In the genomic region with DNA sequence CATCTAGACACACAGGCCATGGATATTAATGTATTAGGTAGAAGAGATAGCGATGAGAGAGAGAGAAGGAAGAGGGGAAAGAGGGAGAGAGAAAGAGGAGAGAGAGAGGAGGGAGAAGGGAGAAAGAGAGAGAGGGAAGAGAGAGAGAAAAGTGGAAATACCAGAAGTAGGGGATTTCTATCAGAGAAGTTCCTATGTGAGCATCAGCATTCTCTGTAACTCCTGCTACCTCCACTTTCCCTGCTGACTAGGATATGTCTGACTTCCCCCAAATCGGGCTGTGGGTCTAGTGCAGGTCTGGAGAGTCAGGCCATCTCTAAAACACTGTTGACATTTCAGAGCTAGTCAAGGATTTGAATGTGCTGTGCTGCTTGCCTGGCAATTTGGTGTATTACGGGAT, we compare ENCODE assay signal across 1 cellular context.
TF ChIP-seq lines count a peak whose summit lies in the region.

No MANE protein-coding gene starts in this region.

TF ChIP-seq in GM12878, 131 proteins besides CTCF, POLR2A, EP300 and RAD21 (continues in another document):
- no peak for TF ChIP-seq HDAC2 (IDR thresholded peaks at IDR 0.05)
- no peak for TF ChIP-seq BRCA1 (IDR thresholded peaks at IDR 0.05; ENCODE audit: low read depth, low read length)
- no peak for TF ChIP-seq BMI1 (IDR thresholded peaks at IDR 0.05; ENCODE audit: borderline replicate concordance)
- no peak for TF ChIP-seq TCF7 (IDR thresholded peaks at IDR 0.05; ENCODE audit: borderline replicate concordance)
- TF ChIP-seq EED (IDR thresholded peaks at IDR 0.05; ENCODE audit: low read depth), result peak; percentile 56
- TF ChIP-seq YY1 (IDR thresholded peaks at IDR 0.05; ENCODE audit: low read depth, low read length), result no peak
- no peak for TF ChIP-seq ZNF24 (IDR thresholded peaks at IDR 0.05)
- TF ChIP-seq, protein P1, sequence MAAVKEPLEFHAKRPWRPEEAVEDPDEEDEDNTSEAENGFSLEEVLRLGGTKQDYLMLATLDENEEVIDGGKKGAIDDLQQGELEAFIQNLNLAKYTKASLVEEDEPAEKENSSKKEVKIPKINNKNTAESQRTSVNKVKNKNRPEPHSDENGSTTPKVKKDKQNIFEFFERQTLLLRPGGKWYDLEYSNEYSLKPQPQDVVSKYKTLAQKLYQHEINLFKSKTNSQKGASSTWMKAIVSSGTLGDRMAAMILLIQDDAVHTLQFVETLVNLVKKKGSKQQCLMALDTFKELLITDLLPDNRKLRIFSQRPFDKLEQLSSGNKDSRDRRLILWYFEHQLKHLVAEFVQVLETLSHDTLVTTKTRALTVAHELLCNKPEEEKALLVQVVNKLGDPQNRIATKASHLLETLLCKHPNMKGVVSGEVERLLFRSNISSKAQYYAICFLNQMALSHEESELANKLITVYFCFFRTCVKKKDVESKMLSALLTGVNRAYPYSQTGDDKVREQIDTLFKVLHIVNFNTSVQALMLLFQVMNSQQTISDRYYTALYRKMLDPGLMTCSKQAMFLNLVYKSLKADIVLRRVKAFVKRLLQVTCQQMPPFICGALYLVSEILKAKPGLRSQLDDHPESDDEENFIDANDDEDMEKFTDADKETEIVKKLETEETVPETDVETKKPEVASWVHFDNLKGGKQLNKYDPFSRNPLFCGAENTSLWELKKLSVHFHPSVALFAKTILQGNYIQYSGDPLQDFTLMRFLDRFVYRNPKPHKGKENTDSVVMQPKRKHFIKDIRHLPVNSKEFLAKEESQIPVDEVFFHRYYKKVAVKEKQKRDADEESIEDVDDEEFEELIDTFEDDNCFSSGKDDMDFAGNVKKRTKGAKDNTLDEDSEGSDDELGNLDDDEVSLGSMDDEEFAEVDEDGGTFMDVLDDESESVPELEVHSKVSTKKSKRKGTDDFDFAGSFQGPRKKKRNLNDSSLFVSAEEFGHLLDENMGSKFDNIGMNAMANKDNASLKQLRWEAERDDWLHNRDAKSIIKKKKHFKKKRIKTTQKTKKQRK (IDR thresholded peaks at IDR 0.05; ENCODE audit: low read depth, low read length), result no peak
- no peak for TF ChIP-seq CREM (IDR thresholded peaks at IDR 0.05; ENCODE audit: low read depth)
- no peak for TF ChIP-seq MXI1 (IDR thresholded peaks at IDR 0.05; ENCODE audit: low read depth, low read length)
- no peak for TF ChIP-seq TCF3 (IDR thresholded peaks at IDR 0.05; ENCODE audit: borderline replicate concordance, insufficient read depth, low read depth, low read length)
- TF ChIP-seq CHD2 (IDR thresholded peaks at IDR 0.05; ENCODE audit: borderline replicate concordance, low read depth, low read length), result no peak
- TF ChIP-seq IKZF1 (conservative IDR thresholded peaks at IDR 0.05), result peak; percentile 45
- TF ChIP-seq MYB (IDR thresholded peaks at IDR 0.05; ENCODE audit: borderline replicate concordance, low read depth, low read length), result no peak
- TF ChIP-seq NR2C1 (IDR thresholded peaks at IDR 0.05), result no peak
- TF ChIP-seq, protein P2, sequence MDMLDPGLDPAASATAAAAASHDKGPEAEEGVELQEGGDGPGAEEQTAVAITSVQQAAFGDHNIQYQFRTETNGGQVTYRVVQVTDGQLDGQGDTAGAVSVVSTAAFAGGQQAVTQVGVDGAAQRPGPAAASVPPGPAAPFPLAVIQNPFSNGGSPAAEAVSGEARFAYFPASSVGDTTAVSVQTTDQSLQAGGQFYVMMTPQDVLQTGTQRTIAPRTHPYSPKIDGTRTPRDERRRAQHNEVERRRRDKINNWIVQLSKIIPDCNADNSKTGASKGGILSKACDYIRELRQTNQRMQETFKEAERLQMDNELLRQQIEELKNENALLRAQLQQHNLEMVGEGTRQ (IDR thresholded peaks at IDR 0.05; ENCODE audit: borderline replicate concordance, low read depth, low read length), result no peak
- TF ChIP-seq, protein P3, sequence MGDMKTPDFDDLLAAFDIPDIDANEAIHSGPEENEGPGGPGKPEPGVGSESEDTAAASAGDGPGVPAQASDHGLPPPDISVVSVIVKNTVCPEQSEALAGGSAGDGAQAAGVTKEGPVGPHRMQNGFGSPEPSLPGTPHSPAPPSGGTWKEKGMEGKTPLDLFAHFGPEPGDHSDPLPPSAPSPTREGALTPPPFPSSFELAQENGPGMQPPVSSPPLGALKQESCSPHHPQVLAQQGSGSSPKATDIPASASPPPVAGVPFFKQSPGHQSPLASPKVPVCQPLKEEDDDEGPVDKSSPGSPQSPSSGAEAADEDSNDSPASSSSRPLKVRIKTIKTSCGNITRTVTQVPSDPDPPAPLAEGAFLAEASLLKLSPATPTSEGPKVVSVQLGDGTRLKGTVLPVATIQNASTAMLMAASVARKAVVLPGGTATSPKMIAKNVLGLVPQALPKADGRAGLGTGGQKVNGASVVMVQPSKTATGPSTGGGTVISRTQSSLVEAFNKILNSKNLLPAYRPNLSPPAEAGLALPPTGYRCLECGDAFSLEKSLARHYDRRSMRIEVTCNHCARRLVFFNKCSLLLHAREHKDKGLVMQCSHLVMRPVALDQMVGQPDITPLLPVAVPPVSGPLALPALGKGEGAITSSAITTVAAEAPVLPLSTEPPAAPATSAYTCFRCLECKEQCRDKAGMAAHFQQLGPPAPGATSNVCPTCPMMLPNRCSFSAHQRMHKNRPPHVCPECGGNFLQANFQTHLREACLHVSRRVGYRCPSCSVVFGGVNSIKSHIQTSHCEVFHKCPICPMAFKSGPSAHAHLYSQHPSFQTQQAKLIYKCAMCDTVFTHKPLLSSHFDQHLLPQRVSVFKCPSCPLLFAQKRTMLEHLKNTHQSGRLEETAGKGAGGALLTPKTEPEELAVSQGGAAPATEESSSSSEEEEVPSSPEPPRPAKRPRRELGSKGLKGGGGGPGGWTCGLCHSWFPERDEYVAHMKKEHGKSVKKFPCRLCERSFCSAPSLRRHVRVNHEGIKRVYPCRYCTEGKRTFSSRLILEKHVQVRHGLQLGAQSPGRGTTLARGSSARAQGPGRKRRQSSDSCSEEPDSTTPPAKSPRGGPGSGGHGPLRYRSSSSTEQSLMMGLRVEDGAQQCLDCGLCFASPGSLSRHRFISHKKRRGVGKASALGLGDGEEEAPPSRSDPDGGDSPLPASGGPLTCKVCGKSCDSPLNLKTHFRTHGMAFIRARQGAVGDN (IDR thresholded peaks at IDR 0.05), result no peak
- TF ChIP-seq SUZ12 (IDR thresholded peaks at IDR 0.05; ENCODE audit: unreplicated experiment), result no peak
- no peak for TF ChIP-seq SRF (IDR thresholded peaks at IDR 0.05; ENCODE audit: low read depth in 2 of 2, low read length in 2 of 2)
- TF ChIP-seq, protein P4, sequence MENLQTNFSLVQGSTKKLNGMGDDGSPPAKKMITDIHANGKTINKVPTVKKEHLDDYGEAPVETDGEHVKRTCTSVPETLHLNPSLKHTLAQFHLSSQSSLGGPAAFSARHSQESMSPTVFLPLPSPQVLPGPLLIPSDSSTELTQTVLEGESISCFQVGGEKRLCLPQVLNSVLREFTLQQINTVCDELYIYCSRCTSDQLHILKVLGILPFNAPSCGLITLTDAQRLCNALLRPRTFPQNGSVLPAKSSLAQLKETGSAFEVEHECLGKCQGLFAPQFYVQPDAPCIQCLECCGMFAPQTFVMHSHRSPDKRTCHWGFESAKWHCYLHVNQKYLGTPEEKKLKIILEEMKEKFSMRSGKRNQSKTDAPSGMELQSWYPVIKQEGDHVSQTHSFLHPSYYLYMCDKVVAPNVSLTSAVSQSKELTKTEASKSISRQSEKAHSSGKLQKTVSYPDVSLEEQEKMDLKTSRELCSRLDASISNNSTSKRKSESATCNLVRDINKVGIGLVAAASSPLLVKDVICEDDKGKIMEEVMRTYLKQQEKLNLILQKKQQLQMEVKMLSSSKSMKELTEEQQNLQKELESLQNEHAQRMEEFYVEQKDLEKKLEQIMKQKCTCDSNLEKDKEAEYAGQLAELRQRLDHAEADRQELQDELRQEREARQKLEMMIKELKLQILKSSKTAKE (IDR thresholded peaks at IDR 0.05; ENCODE audit: low read depth, poor library complexity, severe bottlenecking), result no peak
- TF ChIP-seq, protein P5, sequence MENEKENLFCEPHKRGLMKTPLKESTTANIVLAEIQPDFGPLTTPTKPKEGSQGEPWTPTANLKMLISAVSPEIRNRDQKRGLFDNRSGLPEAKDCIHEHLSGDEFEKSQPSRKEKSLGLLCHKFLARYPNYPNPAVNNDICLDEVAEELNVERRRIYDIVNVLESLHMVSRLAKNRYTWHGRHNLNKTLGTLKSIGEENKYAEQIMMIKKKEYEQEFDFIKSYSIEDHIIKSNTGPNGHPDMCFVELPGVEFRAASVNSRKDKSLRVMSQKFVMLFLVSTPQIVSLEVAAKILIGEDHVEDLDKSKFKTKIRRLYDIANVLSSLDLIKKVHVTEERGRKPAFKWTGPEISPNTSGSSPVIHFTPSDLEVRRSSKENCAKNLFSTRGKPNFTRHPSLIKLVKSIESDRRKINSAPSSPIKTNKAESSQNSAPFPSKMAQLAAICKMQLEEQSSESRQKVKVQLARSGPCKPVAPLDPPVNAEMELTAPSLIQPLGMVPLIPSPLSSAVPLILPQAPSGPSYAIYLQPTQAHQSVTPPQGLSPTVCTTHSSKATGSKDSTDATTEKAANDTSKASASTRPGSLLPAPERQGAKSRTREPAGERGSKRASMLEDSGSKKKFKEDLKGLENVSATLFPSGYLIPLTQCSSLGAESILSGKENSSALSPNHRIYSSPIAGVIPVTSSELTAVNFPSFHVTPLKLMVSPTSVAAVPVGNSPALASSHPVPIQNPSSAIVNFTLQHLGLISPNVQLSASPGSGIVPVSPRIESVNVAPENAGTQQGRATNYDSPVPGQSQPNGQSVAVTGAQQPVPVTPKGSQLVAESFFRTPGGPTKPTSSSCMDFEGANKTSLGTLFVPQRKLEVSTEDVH (IDR thresholded peaks at IDR 0.05; ENCODE audit: low read depth, partially characterized antibody), result no peak
- TF ChIP-seq SMAD5 (IDR thresholded peaks at IDR 0.05; ENCODE audit: low read depth), result no peak
- no peak for TF ChIP-seq NR2C2 (IDR thresholded peaks at IDR 0.05; ENCODE audit: borderline replicate concordance, control insufficient read depth, insufficient read length, low read depth)
- no peak for TF ChIP-seq ESRRA (IDR thresholded peaks at IDR 0.05; ENCODE audit: low read length)
- TF ChIP-seq SUPT20H (IDR thresholded peaks at IDR 0.05; ENCODE audit: borderline replicate concordance, control insufficient read depth, low read depth, low read length), result no peak
- TF ChIP-seq SREBF1 (IDR thresholded peaks at IDR 0.05; ENCODE audit: low read length), result no peak
- TF ChIP-seq IRF4 (IDR thresholded peaks at IDR 0.05; ENCODE audit: low read depth, low read length), result no peak
- peak; percentile 48 to 74; a peak in 2 of 4 replicates for TF ChIP-seq IKZF2 (IDR thresholded peaks at IDR 0.05)
- TF ChIP-seq, protein P6, sequence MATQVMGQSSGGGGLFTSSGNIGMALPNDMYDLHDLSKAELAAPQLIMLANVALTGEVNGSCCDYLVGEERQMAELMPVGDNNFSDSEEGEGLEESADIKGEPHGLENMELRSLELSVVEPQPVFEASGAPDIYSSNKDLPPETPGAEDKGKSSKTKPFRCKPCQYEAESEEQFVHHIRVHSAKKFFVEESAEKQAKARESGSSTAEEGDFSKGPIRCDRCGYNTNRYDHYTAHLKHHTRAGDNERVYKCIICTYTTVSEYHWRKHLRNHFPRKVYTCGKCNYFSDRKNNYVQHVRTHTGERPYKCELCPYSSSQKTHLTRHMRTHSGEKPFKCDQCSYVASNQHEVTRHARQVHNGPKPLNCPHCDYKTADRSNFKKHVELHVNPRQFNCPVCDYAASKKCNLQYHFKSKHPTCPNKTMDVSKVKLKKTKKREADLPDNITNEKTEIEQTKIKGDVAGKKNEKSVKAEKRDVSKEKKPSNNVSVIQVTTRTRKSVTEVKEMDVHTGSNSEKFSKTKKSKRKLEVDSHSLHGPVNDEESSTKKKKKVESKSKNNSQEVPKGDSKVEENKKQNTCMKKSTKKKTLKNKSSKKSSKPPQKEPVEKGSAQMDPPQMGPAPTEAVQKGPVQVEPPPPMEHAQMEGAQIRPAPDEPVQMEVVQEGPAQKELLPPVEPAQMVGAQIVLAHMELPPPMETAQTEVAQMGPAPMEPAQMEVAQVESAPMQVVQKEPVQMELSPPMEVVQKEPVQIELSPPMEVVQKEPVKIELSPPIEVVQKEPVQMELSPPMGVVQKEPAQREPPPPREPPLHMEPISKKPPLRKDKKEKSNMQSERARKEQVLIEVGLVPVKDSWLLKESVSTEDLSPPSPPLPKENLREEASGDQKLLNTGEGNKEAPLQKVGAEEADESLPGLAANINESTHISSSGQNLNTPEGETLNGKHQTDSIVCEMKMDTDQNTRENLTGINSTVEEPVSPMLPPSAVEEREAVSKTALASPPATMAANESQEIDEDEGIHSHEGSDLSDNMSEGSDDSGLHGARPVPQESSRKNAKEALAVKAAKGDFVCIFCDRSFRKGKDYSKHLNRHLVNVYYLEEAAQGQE (IDR thresholded peaks at IDR 0.05; ENCODE audit: low read depth, low read length), result no peak
- no peak for TF ChIP-seq TBL1XR1 (IDR thresholded peaks at IDR 0.05; ENCODE audit: low read depth, low read length)
- TF ChIP-seq MTA2 (IDR thresholded peaks at IDR 0.05; ENCODE audit: low read depth), result no peak
- TF ChIP-seq NFIC (IDR thresholded peaks at IDR 0.05; ENCODE audit: low read depth, low read length), result no peak
- no peak for TF ChIP-seq PAX5 (IDR thresholded peaks at IDR 0.05; ENCODE audit: borderline replicate concordance, low read depth, low read length)
- TF ChIP-seq, protein P7, sequence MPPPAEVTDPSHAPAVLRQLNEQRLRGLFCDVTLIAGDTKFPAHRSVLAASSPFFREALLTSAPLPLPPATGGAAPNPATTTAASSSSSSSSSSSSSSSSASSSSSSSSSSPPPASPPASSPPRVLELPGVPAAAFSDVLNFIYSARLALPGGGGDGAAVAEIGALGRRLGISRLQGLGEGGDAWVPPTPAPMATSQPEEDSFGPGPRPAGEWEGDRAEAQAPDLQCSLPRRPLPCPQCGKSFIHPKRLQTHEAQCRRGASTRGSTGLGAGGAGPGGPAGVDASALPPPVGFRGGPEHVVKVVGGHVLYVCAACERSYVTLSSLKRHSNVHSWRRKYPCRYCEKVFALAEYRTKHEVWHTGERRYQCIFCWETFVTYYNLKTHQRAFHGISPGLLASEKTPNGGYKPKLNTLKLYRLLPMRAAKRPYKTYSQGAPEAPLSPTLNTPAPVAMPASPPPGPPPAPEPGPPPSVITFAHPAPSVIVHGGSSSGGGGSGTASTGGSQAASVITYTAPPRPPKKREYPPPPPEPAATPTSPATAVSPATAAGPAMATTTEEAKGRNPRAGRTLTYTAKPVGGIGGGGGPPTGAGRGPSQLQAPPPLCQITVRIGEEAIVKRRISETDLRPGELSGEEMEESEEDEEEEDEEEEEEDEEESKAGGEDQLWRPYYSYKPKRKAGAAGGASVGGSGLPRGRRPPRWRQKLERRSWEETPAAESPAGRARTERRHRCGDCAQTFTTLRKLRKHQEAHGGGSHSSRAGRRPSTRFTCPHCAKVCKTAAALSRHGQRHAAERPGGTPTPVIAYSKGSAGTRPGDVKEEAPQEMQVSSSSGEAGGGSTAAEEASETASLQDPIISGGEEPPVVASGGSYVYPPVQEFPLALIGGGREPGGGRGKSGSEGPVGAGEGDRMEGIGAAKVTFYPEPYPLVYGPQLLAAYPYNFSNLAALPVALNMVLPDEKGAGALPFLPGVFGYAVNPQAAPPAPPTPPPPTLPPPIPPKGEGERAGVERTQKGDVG (CRISPR knock-in tag; IDR thresholded peaks at IDR 0.05), result no peak
- TF ChIP-seq, protein P8, sequence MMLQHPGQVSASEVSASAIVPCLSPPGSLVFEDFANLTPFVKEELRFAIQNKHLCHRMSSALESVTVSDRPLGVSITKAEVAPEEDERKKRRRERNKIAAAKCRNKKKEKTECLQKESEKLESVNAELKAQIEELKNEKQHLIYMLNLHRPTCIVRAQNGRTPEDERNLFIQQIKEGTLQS (IDR thresholded peaks at IDR 0.05; ENCODE audit: borderline replicate concordance, extremely low read depth, low read depth, low read length), result no peak
- no peak for TF ChIP-seq CBX5 (IDR thresholded peaks at IDR 0.05; ENCODE audit: low read depth)
- TF ChIP-seq FOXK2 (IDR thresholded peaks at IDR 0.05), result no peak
